ENCODE assay signal across 1 cellular context in genomic region chr3:50192689-50193141, GRCh38.
TF ChIP-seq lines count a peak whose summit lies in the region.

No MANE protein-coding gene starts in this region.

TF ChIP-seq in HCT116, 20 proteins besides CTCF, POLR2A, EP300 and RAD21:
- TF ChIP-seq FOSL1 (IDR thresholded peaks at IDR 0.05; ENCODE audit: low read depth) (no peak), EZH2phosphoT487 (IDR thresholded peaks at IDR 0.05; ENCODE audit: borderline replicate concordance) (no peak), YY1 (IDR thresholded peaks at IDR 0.05; ENCODE audit: extremely low read depth, insufficient replicate concordance, low read depth, low read length) (no peak), ZBTB33 (IDR thresholded peaks at IDR 0.05; ENCODE audit: extremely low read depth, insufficient replicate concordance, low read length) (no peak), MAX (IDR thresholded peaks at IDR 0.05) (no peak), ZNF274 (IDR thresholded peaks at IDR 0.05; ENCODE audit: low read depth, low read length) (no peak), ELF1 (IDR thresholded peaks at IDR 0.05; ENCODE audit: borderline replicate concordance, low read depth) (no peak), JUND (IDR thresholded peaks at IDR 0.05) (no peak), POLR2AphosphoS5 (IDR thresholded peaks at IDR 0.05; ENCODE audit: low read depth, low read length) (no peak), EZH2 (IDR thresholded peaks at IDR 0.05) (no peak), ATF3 (IDR thresholded peaks at IDR 0.05) (no peak), SRF (IDR thresholded peaks at IDR 0.05; ENCODE audit: low read depth) (no peak), TCF7L2 (IDR thresholded peaks at IDR 0.05; ENCODE audit: borderline replicate concordance, extremely low read depth, insufficient read depth, insufficient read length) (no peak), CEBPB (IDR thresholded peaks at IDR 0.05; ENCODE audit: low read depth) (no peak), REST (IDR thresholded peaks at IDR 0.05; ENCODE audit: low read depth) (no peak), EGR1 (IDR thresholded peaks at IDR 0.05; ENCODE audit: low read depth) (no peak), SIN3A (IDR thresholded peaks at IDR 0.05; ENCODE audit: low read depth) (no peak), ZFX (IDR thresholded peaks at IDR 0.05) (no peak), SP1 (IDR thresholded peaks at IDR 0.05; ENCODE audit: low read depth) (no peak)
TF ChIP-seq in HCT116: peak in this region for 0.
